In genomic region chr19:35776102-35776788, GRCh38 we compare ENCODE assay signal across 9 cellular contexts. TPM values are rescaled to one million over a fixed set of nuclear protein-coding genes. Genes with fewer than 3 reads are reported as not detected.
A peak's percentile ranks its signal among the peaks of the same experiment; 100 is the strongest.
DNase-seq lines count a peak whose midpoint lies in the region; ATAC-seq and TF ChIP-seq lines count a peak whose summit lies in the region.
"Had no signal": no experiment of that assay in that cellular context is flagged by ENCODE, and none has a peak within 500 bp of the region (broad histone marks: within the 10 kb centered on the region; RNA-seq: fewer than 3 reads in every experiment).

No MANE protein-coding gene starts in this region.

- H3K9me3 Mint-ChIP-seq in chondrocyte (ENCODE audit: low read depth) (no peaks in the 10 kb centered on the region), natural killer cell (no peaks in the 10 kb centered on the region)

- intact Hi-C loops in natural killer cell (cut with micrococcal nuclease): no loop called here

- H3K27ac Mint-ChIP-seq in chondrocyte (ENCODE audit: unreplicated experiment) (no peak overlapping the region), natural killer cell (peak overlapping the region in 1 of 2 donors; percentile 72)

- H3K27ac ChIP-seq in KOPT-K1 (ENCODE audit: low read depth, low read length, poor library complexity, severe bottlenecking): peak overlapping the region; percentile 73

- H3K36me3 ChIP-seq in BJ (ENCODE audit: control insufficient read depth, insufficient read depth, low read length): no peaks in the 10 kb centered on the region; the same call in 1 of the 2 replicates
- H3K36me3 ChIP-seq in KOPT-K1 (ENCODE audit: insufficient read depth, low read length): peaks cover 43% of the 10 kb centered on the region

- ATAC-seq in natural killer cell: no peak
- no peak for ATAC-seq in GM21381 (IDR thresholded peaks at IDR 0.05; ENCODE audit: unreplicated experiment)

- H3K36me3 Mint-ChIP-seq in chondrocyte (ENCODE audit: low read depth) (peaks cover 2% of the 10 kb centered on the region), natural killer cell (no peaks in the 10 kb centered on the region)

- TF ChIP-seq CTCF in BJ (IDR thresholded peaks at IDR 0.05; ENCODE audit: insufficient read depth, low read depth, low read length) (no peak), chondrocyte (IDR thresholded peaks at IDR 0.05) (no peak), natural killer cell (IDR thresholded peaks at IDR 0.05) (no peak)

- H3K4me1 Mint-ChIP-seq in chondrocyte (ENCODE audit: low read depth): peaks cover 25% of the 10 kb centered on the region
- H3K4me1 Mint-ChIP-seq in natural killer cell: peaks cover 18 to 27% of the 10 kb centered on the region in 2 donors

- peak overlapping the region; percentile 79 for H3K4me3 Mint-ChIP-seq in chondrocyte (ENCODE audit: unreplicated experiment)
- peak overlapping the region; percentile 76 for H3K4me3 Mint-ChIP-seq in natural killer cell

- H3K9me3 ChIP-seq in KOPT-K1 (ENCODE audit: insufficient read depth, low read length, poor library complexity, severe bottlenecking): no peaks in the 10 kb centered on the region

- H3K27me3 Mint-ChIP-seq in chondrocyte (ENCODE audit: low read depth) (no peaks in the 10 kb centered on the region), natural killer cell (ENCODE audit: low read depth in 2 of 2) (no peaks in the 10 kb centered on the region)

- POLR2A ChIA-PET in BJ (lab: Charles Lee): interaction anchor here (0.6 kb wide), 1 partner anchor 18 kb away, joined by 8 read pairs; no protein-coding TSS in a partner anchor

- no peaks in the 10 kb centered on the region for H3K27me3 ChIP-seq in BJ (ENCODE audit: control insufficient read depth, insufficient read depth, low read length)

- peak overlapping the region; percentile 77 for H3K4me3 ChIP-seq in BJ (ENCODE audit: low read depth, low read length)

- CTCF ChIA-PET in BJ (lab: Yijun Ruan, JAX): interaction anchor here (0.6 to 1.0 kb wide), 2 partner anchors 13 to 1554 kb away, joined by 3 read pairs; no protein-coding TSS in a partner anchor

- DNase-seq in BJ (ENCODE audit: low read depth) (no peak), chondrocyte (ENCODE audit: low spot score) (no peak), natural killer cell (no peak), midbrain (lab: John Stamatoyannopoulos, UW) (no peak), SW 1271 (lab: John Stamatoyannopoulos, UW) (no peak), NOMO-1 treated with DMSO at 0.1 percent for 48 hours (lab: John Stamatoyannopoulos, UW; ENCODE audit: unreplicated experiment) (no peak)
- DNase-seq: activated effector memory CD4-positive, alpha-beta T cell treated with Interleukin-2 at 50 U/mL for 16 hours had no signal

RNA-seq across cellular contexts. Expression of gene ARHGAP33, which starts 0.9 kb away (rescaled TPM):
- 1.1 and 3.6 TPM in 2 replicates for polyA plus RNA-seq in BJ (2011; rRNA removed)
- 4.3 and 7.4 TPM in 2 replicates for polyA minus RNA-seq in BJ (2011; rRNA and poly(A)+ RNA removed)
- 8.5 to 14.6 TPM (median 12.0 TPM) in 3 replicates for total RNA-seq in chondrocyte
- total RNA-seq in natural killer cell: 10 to 100 TPM; 34.4 to 39.3 (median 37.5) TPM

RNA-seq across cellular contexts. Expression of gene PROSER3, which starts 18.3 kb away (rescaled TPM):
- 6.9 and 9.4 TPM in 2 replicates for polyA plus RNA-seq in BJ (2011; rRNA removed)
- polyA minus RNA-seq in BJ (2011; rRNA and poly(A)+ RNA removed): 16.6 and 18.2 TPM in 2 replicates
- 17.4 to 24.6 TPM (median 20.3 TPM) in 3 replicates for total RNA-seq in chondrocyte
- total RNA-seq in natural killer cell: 10 to 100 TPM; 33.1 to 40.2 (median 35.9) TPM

RNA-seq across cellular contexts. Expression of gene HSPB6, which starts 19.4 kb away (rescaled TPM):
- polyA plus RNA-seq in BJ (2011; rRNA removed): 21.0 and 27.2 TPM in 2 replicates
- polyA minus RNA-seq in BJ (2011; rRNA and poly(A)+ RNA removed): 28.7 and 58.4 TPM in 2 replicates
- total RNA-seq in chondrocyte (0.75 to 5.7 TPM (median 5.0 TPM) in 3 replicates), natural killer cell (not detected)

RNA-seq across cellular contexts. Expression of gene LIN37, which starts 27.9 kb away (rescaled TPM):
- polyA plus RNA-seq in BJ (2011; rRNA removed): 8.9 and 15.0 TPM in 2 replicates
- polyA minus RNA-seq in BJ (2011; rRNA and poly(A)+ RNA removed): 19.5 and 22.4 TPM in 2 replicates
- total RNA-seq in chondrocyte (11.9 to 18.6 TPM (median 13.5 TPM) in 3 replicates), natural killer cell (10 to 100 TPM; 16.7 to 22.1 (median 18.2) TPM)

RNA-seq across cellular contexts. Expression of gene PSENEN, which starts 30.8 kb away (rescaled TPM):
- 65.4 and 76.2 TPM in 2 replicates for polyA plus RNA-seq in BJ (2011; rRNA removed)
- 19.0 and 28.4 TPM in 2 replicates for polyA minus RNA-seq in BJ (2011; rRNA and poly(A)+ RNA removed)
- total RNA-seq in chondrocyte: 59.9 to 71.1 TPM (median 61.8 TPM) in 3 replicates
- 10 to 100 TPM; 38.5 to 45.0 (median 41.0) TPM for total RNA-seq in natural killer cell
